ENCODE assay signal across 2 cellular contexts in genomic region chr3:28703858-28704257, GRCh38.
TF ChIP-seq lines count a peak whose summit lies in the region.

No MANE protein-coding gene starts in this region.

TF ChIP-seq in WTC11, 78 proteins besides CTCF, POLR2A, EP300 and RAD21 (continued from another document):
- TF ChIP-seq AFF4 (CRISPR knock-in tag; IDR thresholded peaks at IDR 0.05; ENCODE audit: borderline replicate concordance) (no peak), SP1 (CRISPR knock-in tag; conservative IDR thresholded peaks at IDR 0.05) (no peak), SMAD4 (CRISPR knock-in tag; IDR thresholded peaks at IDR 0.05) (no peak), NR1H2 (CRISPR knock-in tag; IDR thresholded peaks at IDR 0.05) (no peak), GTF2I (CRISPR knock-in tag; conservative IDR thresholded peaks at IDR 0.05) (no peak), ERG (CRISPR knock-in tag; IDR thresholded peaks at IDR 0.05) (no peak), SMAD3 (CRISPR knock-in tag; IDR thresholded peaks at IDR 0.05; ENCODE audit: borderline replicate concordance) (no peak), CREM (CRISPR knock-in tag; IDR thresholded peaks at IDR 0.05) (no peak), MYBL2 (CRISPR knock-in tag; IDR thresholded peaks at IDR 0.05) (no peak), ZNF263 (CRISPR knock-in tag; IDR thresholded peaks at IDR 0.05; ENCODE audit: low read depth) (no peak), ELF4 (CRISPR knock-in tag; IDR thresholded peaks at IDR 0.05; ENCODE audit: low read depth) (no peak), EMX1 (CRISPR knock-in tag; IDR thresholded peaks at IDR 0.05) (no peak), NFE2L1 (CRISPR knock-in tag; IDR thresholded peaks at IDR 0.05) (no peak), NR3C1 (CRISPR knock-in tag; conservative IDR thresholded peaks at IDR 0.05; ENCODE audit: low read depth) (no peak), OVOL2 (CRISPR knock-in tag; IDR thresholded peaks at IDR 0.05; ENCODE audit: borderline replicate concordance) (no peak)

TF ChIP-seq in H1, 55 proteins besides CTCF, POLR2A, EP300 and RAD21 (continued from another document):
- TF ChIP-seq CHD7 (IDR thresholded peaks at IDR 0.05; ENCODE audit: insufficient replicate concordance, low read length) = no peak
- no peak for TF ChIP-seq CHD1 (IDR thresholded peaks at IDR 0.05; ENCODE audit: low read depth, low read length)
- TF ChIP-seq HDAC6 (IDR thresholded peaks at IDR 0.05; ENCODE audit: low read depth, low read length) = no peak
- TF ChIP-seq BRCA1 (IDR thresholded peaks at IDR 0.05; ENCODE audit: low read depth, low read length) = no peak
- TF ChIP-seq TCF12 (IDR thresholded peaks at IDR 0.05; ENCODE audit: low read depth, low read length) = no peak
- TF ChIP-seq GTF2F1 (IDR thresholded peaks at IDR 0.05; ENCODE audit: borderline replicate concordance, low read depth, low read length) = no peak
- TF ChIP-seq MAFK (IDR thresholded peaks at IDR 0.05; ENCODE audit: low read depth, low read length) = no peak
- no peak for TF ChIP-seq KDM4A (IDR thresholded peaks at IDR 0.05; ENCODE audit: low read depth, low read length, severe bottlenecking)
- no peak for TF ChIP-seq POU5F1 (IDR thresholded peaks at IDR 0.05; ENCODE audit: low read depth, low read length)
- no peak for TF ChIP-seq ASH2L (IDR thresholded peaks at IDR 0.05; ENCODE audit: low read length)
- TF ChIP-seq SAP30 (IDR thresholded peaks at IDR 0.05; ENCODE audit: insufficient read depth, insufficient replicate concordance, low read length) = no peak
- TF ChIP-seq SIRT6 (IDR thresholded peaks at IDR 0.05; ENCODE audit: low read length) = no peak
